In the genomic region with DNA sequence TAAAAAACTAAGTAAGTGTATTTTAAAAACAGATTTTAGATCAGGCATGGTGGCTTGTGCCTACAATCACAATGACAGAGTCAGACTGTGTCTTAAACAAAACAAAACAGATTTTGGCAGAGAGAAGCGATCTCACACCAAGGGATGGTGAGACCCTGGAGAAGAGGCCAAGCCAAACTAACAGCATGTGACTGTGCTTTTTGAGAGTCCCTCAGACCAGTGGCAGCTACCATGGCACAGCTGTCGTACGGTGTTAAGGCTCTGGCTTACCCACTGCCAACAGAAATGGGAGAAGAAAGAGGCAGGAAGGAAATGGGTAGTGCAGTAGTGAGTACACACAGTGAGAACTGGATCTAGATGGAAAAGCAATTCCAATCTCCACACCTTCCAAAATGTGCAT, we compare ENCODE assay signal across 1 cellular context.
TF ChIP-seq lines count a peak whose summit lies in the region.

No MANE protein-coding gene starts in this region.

TF ChIP-seq in IMR-90, 13 proteins besides CTCF, POLR2A, EP300 and RAD21 (continued from another document):
- TF ChIP-seq, protein P1, sequence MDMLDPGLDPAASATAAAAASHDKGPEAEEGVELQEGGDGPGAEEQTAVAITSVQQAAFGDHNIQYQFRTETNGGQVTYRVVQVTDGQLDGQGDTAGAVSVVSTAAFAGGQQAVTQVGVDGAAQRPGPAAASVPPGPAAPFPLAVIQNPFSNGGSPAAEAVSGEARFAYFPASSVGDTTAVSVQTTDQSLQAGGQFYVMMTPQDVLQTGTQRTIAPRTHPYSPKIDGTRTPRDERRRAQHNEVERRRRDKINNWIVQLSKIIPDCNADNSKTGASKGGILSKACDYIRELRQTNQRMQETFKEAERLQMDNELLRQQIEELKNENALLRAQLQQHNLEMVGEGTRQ (IDR thresholded peaks at IDR 0.05; ENCODE audit: low read depth, low read length) = no peak
- TF ChIP-seq CHD1 (IDR thresholded peaks at IDR 0.05; ENCODE audit: low read depth, low read length) = no peak
- TF ChIP-seq FOS (IDR thresholded peaks at IDR 0.05; ENCODE audit: low read depth, low read length) = no peak
- TF ChIP-seq SMC3 (IDR thresholded peaks at IDR 0.05; ENCODE audit: low read depth, low read length) = no peak
- no peak for TF ChIP-seq MXI1 (IDR thresholded peaks at IDR 0.05; ENCODE audit: borderline replicate concordance, low read depth, low read length)
